In genomic region chr14:58848365-58848764, GRCh38 we compare ENCODE assay signal across 29 cellular contexts.
"Had no signal": no experiment of that assay in that cellular context is flagged by ENCODE, and none has a peak within 500 bp of the region (broad histone marks: within the 10 kb centered on the region; RNA-seq: fewer than 3 reads in every experiment).

No MANE protein-coding gene starts in this region.

- H3K27ac Mint-ChIP-seq: dendritic cell treated with granulocyte-macrophage colony-stimulating factor and Interleukin-4, amounts not matched to agents 40 ng/mL and 50 ng/mL, for 4 days; effector memory CD8-positive, alpha-beta T cell; endodermal cell had no signal

- H3K27me3 Mint-ChIP-seq: dendritic cell treated with granulocyte-macrophage colony-stimulating factor and Interleukin-4, amounts not matched to agents 40 ng/mL and 50 ng/mL, for 4 days; effector memory CD8-positive, alpha-beta T cell had no signal

- H3K4me3 ChIP-seq: colonic mucosa, coronary artery, dorsolateral prefrontal cortex, esophagus muscularis mucosa, esophagus squamous epithelium, gastrocnemius medialis, gastroesophageal sphincter, heart left ventricle, heart right ventricle, hepatocyte had no signal

- FAIRE-seq: endometrium, endothelial cell of umbilical vein, frontal cortex had no signal

- H3K27ac ChIP-seq: colonic mucosa, coronary artery, dorsolateral prefrontal cortex, epithelial cell of prostate, esophagus muscularis mucosa, esophagus squamous epithelium, foreskin keratinocyte, gastrocnemius medialis, gastroesophageal sphincter, heart left ventricle, heart right ventricle, hepatocyte had no signal

- ATAC-seq: effector memory CD8-positive, alpha-beta T cell; esophagus mucosa; foreskin keratinocyte; gastrocnemius medialis; gastroesophageal sphincter; heart left ventricle; heart right ventricle had no signal

- H3K4me2 ChIP-seq: hepatocyte had no signal

- H3K4me3 Mint-ChIP-seq: dendritic cell treated with granulocyte-macrophage colony-stimulating factor and Interleukin-4, amounts not matched to agents 40 ng/mL and 50 ng/mL, for 4 days; effector memory CD8-positive, alpha-beta T cell; endodermal cell had no signal

- H3K36me3 ChIP-seq: colonic mucosa, esophagus muscularis mucosa, esophagus squamous epithelium, gastrocnemius medialis, gastroesophageal sphincter, heart left ventricle, heart right ventricle had no signal

- DNase-seq: colonic mucosa; cortex of kidney; dermis blood vessel endothelial cell; dorsolateral prefrontal cortex; effector CD4-positive, alpha-beta T cell; effector CD8-positive, alpha-beta T cell; effector memory CD4-positive, alpha-beta T cell; effector memory CD8-positive, alpha-beta T cell; endodermal cell; erythroblast; esophagus squamous epithelium; foreskin fibroblast; foreskin keratinocyte; foreskin melanocyte; gastrocnemius medialis; glutamatergic neuron; head of caudate nucleus; heart left ventricle; heart right ventricle had no signal

- H3K4me1 Mint-ChIP-seq: endodermal cell had no signal

- H3K9me3 Mint-ChIP-seq: dendritic cell treated with granulocyte-macrophage colony-stimulating factor and Interleukin-4, amounts not matched to agents 40 ng/mL and 50 ng/mL, for 4 days; endodermal cell had no signal

- H3K9me3 ChIP-seq: colonic mucosa, esophagus muscularis mucosa, esophagus squamous epithelium, gastrocnemius medialis, gastroesophageal sphincter, heart left ventricle had no signal

- H3K4me1 ChIP-seq: colonic mucosa, esophagus muscularis mucosa, esophagus squamous epithelium, foreskin keratinocyte, gastrocnemius medialis, gastroesophageal sphincter, heart left ventricle, heart right ventricle had no signal
